1 cellular context compared by ENCODE assay signal in the genomic region with DNA sequence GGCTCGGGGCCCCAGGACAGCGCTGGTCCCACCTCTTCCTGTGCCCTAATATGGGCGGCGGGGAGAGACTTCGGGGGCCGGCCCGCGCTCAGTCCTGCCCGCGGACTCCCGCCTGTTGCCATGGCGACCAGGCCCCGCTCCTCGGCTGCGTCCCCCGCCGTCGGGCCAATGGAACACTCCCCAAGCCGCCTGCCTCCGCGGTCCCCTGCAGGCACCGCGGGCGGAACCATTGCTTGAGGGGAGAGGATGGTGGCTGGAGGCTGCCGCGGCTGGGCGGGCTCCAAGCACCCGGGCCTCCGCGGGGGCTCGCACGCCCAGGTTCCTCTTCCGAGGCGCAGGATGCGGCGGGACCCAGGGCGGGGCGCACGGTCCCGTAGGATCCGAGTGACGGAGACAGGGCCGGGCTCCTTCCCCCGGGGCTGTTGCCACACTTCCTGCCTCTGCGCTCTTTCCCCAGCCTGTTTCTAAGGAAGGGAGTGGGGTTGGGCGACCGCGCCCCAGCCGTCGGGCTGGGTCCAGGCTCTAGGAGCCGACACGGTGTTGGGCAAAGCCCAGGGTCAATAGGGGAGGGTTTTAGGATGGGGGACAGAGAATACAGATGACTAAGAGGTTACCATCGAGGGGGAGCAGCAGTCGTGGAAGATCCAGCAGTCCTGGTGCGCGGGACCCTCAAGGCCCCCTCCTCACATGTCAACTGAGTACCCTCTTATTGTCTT.
TF ChIP-seq lines count a peak whose summit lies in the region.

No MANE protein-coding gene starts in this region.

TF ChIP-seq in liver, 16 proteins besides CTCF, POLR2A, EP300 and RAD21 (continued from another document):
- TF ChIP-seq, protein P1, sequence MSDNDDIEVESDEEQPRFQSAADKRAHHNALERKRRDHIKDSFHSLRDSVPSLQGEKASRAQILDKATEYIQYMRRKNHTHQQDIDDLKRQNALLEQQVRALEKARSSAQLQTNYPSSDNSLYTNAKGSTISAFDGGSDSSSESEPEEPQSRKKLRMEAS (IDR thresholded peaks at IDR 0.05), result peak; percentile 47
- peak; percentile 30 to 38 for TF ChIP-seq EGR1 (IDR thresholded peaks at IDR 0.05; ENCODE audit: low read depth in 2 of 2)
- TF ChIP-seq GABPA (IDR thresholded peaks at IDR 0.05 in 1 of 2, conservative IDR thresholded peaks at IDR 0.05 in 1 of 2), result peak; percentile 60 to 83
- TF ChIP-seq, protein P2, sequence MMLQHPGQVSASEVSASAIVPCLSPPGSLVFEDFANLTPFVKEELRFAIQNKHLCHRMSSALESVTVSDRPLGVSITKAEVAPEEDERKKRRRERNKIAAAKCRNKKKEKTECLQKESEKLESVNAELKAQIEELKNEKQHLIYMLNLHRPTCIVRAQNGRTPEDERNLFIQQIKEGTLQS (IDR thresholded peaks at IDR 0.05), result no peak
- TF ChIP-seq JUND (IDR thresholded peaks at IDR 0.05), result no peak
- peak; percentile 71 for TF ChIP-seq YY1 (IDR thresholded peaks at IDR 0.05)
- peak; percentile 21 for TF ChIP-seq HNF4G (IDR thresholded peaks at IDR 0.05)
